Comparison of ENCODE assay signal across 9 cellular contexts in genomic region chr21:45471229-45472052, GRCh38.
DNase-seq lines count a peak whose midpoint lies in the region; ATAC-seq, FAIRE-seq and TF ChIP-seq lines count a peak whose summit lies in the region.
"Had no signal": no experiment of that assay in that cellular context is flagged by ENCODE, and none has a peak within 500 bp of the region (broad histone marks: within the 10 kb centered on the region; RNA-seq: fewer than 3 reads in every experiment).

No MANE protein-coding gene starts in this region.

- H3K36me3 Mint-ChIP-seq in GM23338 (ENCODE audit: low read depth): peaks cover 38% of the 10 kb centered on the region

- H3K4me3 ChIP-seq in GM23338 (no peak overlapping the region), adrenal gland (no peak overlapping the region), right cardiac atrium (ENCODE audit: low read length) (no peak overlapping the region), small intestine (ENCODE audit: low read depth in 1 of 2, low read length in 2 of 2) (no peak overlapping the region)

- H3K9me2 ChIP-seq in GM23338 (ENCODE audit: insufficient read depth): no peaks in the 10 kb centered on the region

- H3K9me3 Mint-ChIP-seq in GM23338: peaks cover 6% of the 10 kb centered on the region

- DNase-seq in GM23338 (ENCODE audit: low spot score): no peak
- DNase-seq in adrenal gland: peak in 1 of 7 donors; percentile 32
- DNase-seq in right cardiac atrium: peak; percentile 67 to 83 (median 74)
- DNase-seq in small intestine: peak; percentile 65
- DNase-seq in T-helper 9 cell: no peak
- DNase-seq in KG1 (lab: John Stamatoyannopoulos, UW): no peak
- no peak for DNase-seq in NCI-H345 treated with DMSO at 0.1 percent for 48 hours (lab: John Stamatoyannopoulos, UW; ENCODE audit: unreplicated experiment)
- DNase-seq in activated CD4-positive, alpha-beta T cell treated with anti-CD3 and anti-CD28 coated beads for 48 hours: no peak
- DNase-seq: activated CD4-positive, alpha-beta T cell treated with anti-CD3 and anti-CD28 coated beads, Interleukin-2, amount 10 ng/mL, durations not matched to agents 7 days and 5 days had no signal

- H3K27me3 Mint-ChIP-seq in GM23338 (ENCODE audit: insufficient read depth, low read depth, poor library complexity): peaks cover 16% of the 10 kb centered on the region
- H3K27me3 Mint-ChIP-seq: activated CD4-positive, alpha-beta T cell treated with anti-CD3 and anti-CD28 coated beads, Interleukin-2, amount 10 ng/mL, durations not matched to agents 7 days and 5 days had no signal

- H3K4me2 ChIP-seq in GM23338: no peak overlapping the region

- FAIRE-seq in small intestine (lab: Jason Lieb, UNC): no peak

- H2AFZ ChIP-seq in GM23338: no peak overlapping the region

- H3K4me1 Mint-ChIP-seq in GM23338: peaks cover 12% of the 10 kb centered on the region

- ATAC-seq in GM23338 (no peak), right cardiac atrium (peak; percentile 56 to 59)

- H3F3A ChIP-seq in GM23338 (replicated peaks; ENCODE audit: low read depth): peaks cover 15% of the 10 kb centered on the region

- peak overlapping the region; percentile 76 for H3K27ac Mint-ChIP-seq in GM23338
- H3K27ac Mint-ChIP-seq: activated CD4-positive, alpha-beta T cell treated with anti-CD3 and anti-CD28 coated beads, Interleukin-2, amount 10 ng/mL, durations not matched to agents 7 days and 5 days had no signal

- no peak overlapping the region for H3K27ac ChIP-seq in GM23338 (ENCODE audit: low read depth)
- H3K27ac ChIP-seq in adrenal gland: peak overlapping the region in 4 of 5 donors; percentile 54 to 93 (median 68)
- H3K27ac ChIP-seq in right cardiac atrium (ENCODE audit: low read length): peak overlapping the region; percentile 22
- peak overlapping the region in 1 of 2 donors; percentile 81 for H3K27ac ChIP-seq in small intestine (ENCODE audit: low read depth in 1 of 2, low read length in 1 of 2)

- intact Hi-C loops in adrenal gland (cut with DNase I) (loop anchor here in 1 of 2 donors (10.0 kb wide), 2 partner anchors 123 to 353 kb away; no protein-coding TSS in a partner anchor), right cardiac atrium (cut with DNase I) (loop anchor here in 1 of 4 donors (10.0 kb wide), 1 partner anchor 353 kb away; no protein-coding TSS in a partner anchor)

- no peaks in the 10 kb centered on the region for H3K9me3 ChIP-seq in adrenal gland (replicated peaks in 1 of 3)
- H3K9me3 ChIP-seq in right cardiac atrium (ENCODE audit: control insufficient read depth, low read length): no peaks in the 10 kb centered on the region
- H3K9me3 ChIP-seq in small intestine (ENCODE audit: control insufficient read depth, low read depth): no peaks in the 10 kb centered on the region

- H3K4me1 ChIP-seq in GM23338 (ENCODE audit: insufficient read depth) (no peaks in the 10 kb centered on the region), adrenal gland (replicated peaks in 1 of 2) (peaks cover 14 to 30% of the 10 kb centered on the region in 2 donors), right cardiac atrium (ENCODE audit: control insufficient read depth, insufficient read depth, low read length) (peaks cover 1% of the 10 kb centered on the region), small intestine (ENCODE audit: control insufficient read depth in 2 of 2, insufficient read depth in 1 of 2, low read depth in 1 of 2, low read length in 1 of 2) (peaks cover 0 to 3% of the 10 kb centered on the region in 2 donors)

- WGBS in adrenal gland, 4 donors: 52 to 60% (median 55%) methylated on average over 21 to 26 of the region's 26 CpGs
- 39% methylated on average over 26 of the region's 26 CpGs for WGBS in right cardiac atrium
- WGBS in small intestine, 3 donors: 22 to 36% (median 26%) methylated on average over 26 of the region's 26 CpGs

- TF ChIP-seq POLR2A in adrenal gland (IDR thresholded peaks at IDR 0.05): no peak

- H4K20me1 ChIP-seq in GM23338 (replicated peaks; ENCODE audit: insufficient read depth): peaks cover 25% of the 10 kb centered on the region

- H3K36me3 ChIP-seq in GM23338 (ENCODE audit: insufficient read depth) (peaks cover 9% of the 10 kb centered on the region), adrenal gland (replicated peaks in 1 of 2) (peaks cover 0 to 25% of the 10 kb centered on the region in 2 donors), small intestine (ENCODE audit: control insufficient read depth in 2 of 2, insufficient read depth in 2 of 2, low read length in 2 of 2) (no peaks in the 10 kb centered on the region)

- TF ChIP-seq CTCF in GM23338 (conservative IDR thresholded peaks at IDR 0.05; ENCODE audit: low read depth in 2 of 2) (no peak), adrenal gland (IDR thresholded peaks at IDR 0.05) (no peak)

- H3K27me3 ChIP-seq in GM23338 (ENCODE audit: insufficient read depth) (no peaks in the 10 kb centered on the region), adrenal gland (no peaks in the 10 kb centered on the region), right cardiac atrium (ENCODE audit: control insufficient read depth, insufficient read depth) (no peaks in the 10 kb centered on the region), small intestine (ENCODE audit: control insufficient read depth in 2 of 2, insufficient read depth in 2 of 2, low read length in 2 of 2) (no peaks in the 10 kb centered on the region)

- peaks cover 63% of the 10 kb centered on the region for H3K79me2 ChIP-seq in GM23338 (replicated peaks; ENCODE audit: insufficient read depth)

- no peak overlapping the region for H3K4me3 Mint-ChIP-seq in GM23338
- H3K4me3 Mint-ChIP-seq: activated CD4-positive, alpha-beta T cell treated with anti-CD3 and anti-CD28 coated beads, Interleukin-2, amount 10 ng/mL, durations not matched to agents 7 days and 5 days had no signal

TF ChIP-seq in GM23338, 12 proteins besides CTCF, POLR2A, EP300 and RAD21 (continues in another document):
- TF ChIP-seq ETS1 (IDR thresholded peaks at IDR 0.05) (no peak), REST (IDR thresholded peaks at IDR 0.05; ENCODE audit: unreplicated experiment) (no peak), ZNF114 (CRISPR knock-in tag; IDR thresholded peaks at IDR 0.05) (no peak), ZNF331 (CRISPR knock-in tag; IDR thresholded peaks at IDR 0.05; ENCODE audit: low read depth) (no peak), JUNB (IDR thresholded peaks at IDR 0.05; ENCODE audit: unreplicated experiment) (no peak), POLR2AphosphoS5 (IDR thresholded peaks at IDR 0.05; ENCODE audit: low read depth) (no peak), EZH2phosphoT487 (IDR thresholded peaks at IDR 0.05; ENCODE audit: unreplicated experiment) (no peak), CREB1 (CRISPR knock-in tag; IDR thresholded peaks at IDR 0.05; ENCODE audit: low read depth) (no peak)

Comparison
In these comparisons a context has a peak if more than half of its experiments do, and no peak if none do; other contexts are left out.
1. DNase-seq: peak in right cardiac atrium (3 of 3) and small intestine (single experiment); none in GM23338 (single experiment), T-helper 9 cell (single experiment), KG1 (single experiment), NCI-H345 treated with DMSO at 0.1 percent for 48 hours (single experiment) and activated CD4-positive, alpha-beta T cell treated with anti-CD3 and anti-CD28 coated beads for 48 hours (single experiment).